17 cellular contexts compared by ENCODE assay signal in the genomic region with DNA sequence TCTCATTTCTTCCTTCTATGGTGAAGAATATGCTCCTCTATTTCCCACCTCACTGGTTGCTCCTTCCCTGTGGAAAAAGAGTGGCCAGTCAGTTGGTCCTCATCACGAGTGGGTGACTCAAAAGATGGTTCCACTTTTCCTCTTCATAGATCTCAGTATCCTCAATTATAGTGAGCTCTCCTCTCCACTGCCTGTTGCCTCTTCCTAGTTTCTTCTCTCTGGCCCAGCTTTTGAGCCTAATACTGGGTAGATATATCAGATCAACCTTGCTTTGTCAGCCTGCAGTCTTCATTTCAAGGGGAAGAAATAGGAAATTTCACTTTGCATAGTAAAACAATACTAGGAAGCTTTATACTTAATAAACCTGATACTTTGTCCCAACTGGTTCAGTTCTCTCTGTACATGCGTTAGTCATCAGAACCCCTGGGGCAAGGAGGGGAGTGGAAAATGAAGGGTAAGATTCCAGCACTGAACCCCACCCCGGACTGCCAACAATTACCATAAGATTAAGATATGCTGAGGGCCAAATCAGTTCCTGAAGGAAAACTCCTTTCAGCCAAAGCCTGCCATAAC. TPM values are rescaled to one million over a fixed set of nuclear protein-coding genes. Genes with fewer than 3 reads are reported as not detected.
DNase-seq lines count a peak whose midpoint lies in the region; ATAC-seq, FAIRE-seq and TF ChIP-seq lines count a peak whose summit lies in the region.
"Had no signal": no experiment of that assay in that cellular context is flagged by ENCODE, and none has a peak within 500 bp of the region (broad histone marks: within the 10 kb centered on the region; RNA-seq: fewer than 3 reads in every experiment).

No MANE protein-coding gene starts in this region.

- H3K27ac ChIP-seq in colonic mucosa (peak overlapping the region; percentile 30), stomach (no peak overlapping the region)
- H3K27ac ChIP-seq: gastrocnemius medialis, psoas muscle, upper lobe of left lung had no signal

- no peak for TF ChIP-seq RAD21 in Ishikawa (IDR thresholded peaks at IDR 0.05; ENCODE audit: low read depth)

- 23 to 67% (median 34%) methylated on average over 3 of the region's 3 CpGs for WGBS in stomach, 5 donors

- peaks cover 59% of the 10 kb centered on the region for H3K4me1 Mint-ChIP-seq in stimulated activated memory B cell treated with anti-CD40 and anti-IgM and Interleukin-4, amounts not matched to agents 10 μg/mL and 1 μg/mL and 100 μg/mL, for 72 hours
- H3K4me1 Mint-ChIP-seq: activated CD4-positive, alpha-beta memory T cell treated with anti-CD3 and anti-CD28 coated beads, Interleukin-2, amount 10 ng/mL, durations not matched to agents 7 days and 5 days had no signal

- ATAC-seq in stimulated activated memory B cell treated with anti-CD40 and anti-IgM and Interleukin-4, amounts not matched to agents 10 μg/mL and 1 μg/mL and 100 μg/mL, for 72 hours = peak; percentile 51
- ATAC-seq: psoas muscle had no signal

- H3K27ac Mint-ChIP-seq in stimulated activated memory B cell treated with anti-CD40 and anti-IgM and Interleukin-4, amounts not matched to agents 10 μg/mL and 1 μg/mL and 100 μg/mL, for 72 hours = peak overlapping the region; percentile 91
- H3K27ac Mint-ChIP-seq: activated CD4-positive, alpha-beta memory T cell treated with anti-CD3 and anti-CD28 coated beads, Interleukin-2, amount 10 ng/mL, durations not matched to agents 7 days and 5 days had no signal

- intact Hi-C loops in colonic mucosa (cut with DNase I) (no loop called here), stomach (cut with DNase I; ENCODE audit: low total_unique reads) (no loop called here)

- no peak for TF ChIP-seq POLR2A in stomach (IDR thresholded peaks at IDR 0.05)

- H3K36me3 ChIP-seq in colonic mucosa (no peaks in the 10 kb centered on the region), stomach (no peaks in the 10 kb centered on the region)
- H3K36me3 ChIP-seq: gastrocnemius medialis, upper lobe of left lung had no signal

- TF ChIP-seq EP300 in Ishikawa (IDR thresholded peaks at IDR 0.05; ENCODE audit: borderline replicate concordance) = no peak; the same call in 1 of the 2 replicates
- no peak for TF ChIP-seq EP300 in stomach (IDR thresholded peaks at IDR 0.05)

- peaks cover 15% of the 10 kb centered on the region for H3K9me3 Mint-ChIP-seq in stimulated activated memory B cell treated with anti-CD40 and anti-IgM and Interleukin-4, amounts not matched to agents 10 μg/mL and 1 μg/mL and 100 μg/mL, for 72 hours
- H3K9me3 Mint-ChIP-seq: activated CD4-positive, alpha-beta memory T cell treated with anti-CD3 and anti-CD28 coated beads, Interleukin-2, amount 10 ng/mL, durations not matched to agents 7 days and 5 days had no signal

- H3K27me3 ChIP-seq in colonic mucosa = no peaks in the 10 kb centered on the region
- no peaks in the 10 kb centered on the region for H3K27me3 ChIP-seq in stomach
- H3K27me3 ChIP-seq: gastrocnemius medialis, upper lobe of left lung had no signal

- peak; percentile 52 for FAIRE-seq in GM19239 (lab: Jason Lieb, UNC)
- FAIRE-seq: D721Med had no signal

- H3K9me3 ChIP-seq in colonic mucosa = no peaks in the 10 kb centered on the region
- no peaks in the 10 kb centered on the region for H3K9me3 ChIP-seq in stomach
- H3K9me3 ChIP-seq: gastrocnemius medialis, psoas muscle, upper lobe of left lung had no signal

- H3K27me3 Mint-ChIP-seq in stimulated activated memory B cell treated with anti-CD40 and anti-IgM and Interleukin-4, amounts not matched to agents 10 μg/mL and 1 μg/mL and 100 μg/mL, for 72 hours = no peaks in the 10 kb centered on the region

- no peak for DNase-seq in GM19239 (ENCODE audit: insufficient read length, low spot score)
- DNase-seq in colonic mucosa = peak; percentile 22
- DNase-seq in NCI-H748 treated with DMSO at 0.1 percent for 48 hours (lab: John Stamatoyannopoulos, UW) = no peak
- DNase-seq in stimulated activated CD4-positive, alpha-beta T cell treated with anti-CD3 and anti-CD28 coated beads, Interleukin-4, amount 100 ng/mL, for 24 hours = no peak
- DNase-seq in stomach = no peak
- DNase-seq: activated CD4-positive, alpha-beta memory T cell treated with anti-CD3 and anti-CD28 coated beads, Interleukin-2, amount 10 ng/mL, durations not matched to agents 7 days and 5 days; activated naive CD4-positive, alpha-beta T cell; gastrocnemius medialis; Karpas-422; psoas muscle; T-helper 1 cell; upper lobe of left lung had no signal

- peak overlapping the region; percentile 58 for H3K4me3 Mint-ChIP-seq in stimulated activated memory B cell treated with anti-CD40 and anti-IgM and Interleukin-4, amounts not matched to agents 10 μg/mL and 1 μg/mL and 100 μg/mL, for 72 hours
- H3K4me3 Mint-ChIP-seq: activated CD4-positive, alpha-beta memory T cell treated with anti-CD3 and anti-CD28 coated beads, Interleukin-2, amount 10 ng/mL, durations not matched to agents 7 days and 5 days had no signal

- peak overlapping the region in 1 of 2 donors; percentile 28 for H3K9ac ChIP-seq in colonic mucosa (ENCODE audit: low read depth in 2 of 2, low read length in 2 of 2)

- peaks cover 60% of the 10 kb centered on the region for H3K36me3 Mint-ChIP-seq in stimulated activated memory B cell treated with anti-CD40 and anti-IgM and Interleukin-4, amounts not matched to agents 10 μg/mL and 1 μg/mL and 100 μg/mL, for 72 hours

- TF ChIP-seq CTCF in colonic mucosa (IDR thresholded peaks at IDR 0.05) (no peak), stomach (IDR thresholded peaks at IDR 0.05) (no peak)

- H3K4me1 ChIP-seq in colonic mucosa (peaks cover 5% of the 10 kb centered on the region), stomach (peaks cover 4 to 11% (median 6%) of the 10 kb centered on the region in 4 donors)
- H3K4me1 ChIP-seq: gastrocnemius medialis, psoas muscle had no signal

- H3K4me3 ChIP-seq in colonic mucosa = no peak overlapping the region
- no peak overlapping the region for H3K4me3 ChIP-seq in stomach
- H3K4me3 ChIP-seq: gastrocnemius medialis, psoas muscle, upper lobe of left lung had no signal

TF ChIP-seq in Ishikawa, 13 proteins besides CTCF, POLR2A, EP300 and RAD21:
- TF ChIP-seq, protein P1, sequence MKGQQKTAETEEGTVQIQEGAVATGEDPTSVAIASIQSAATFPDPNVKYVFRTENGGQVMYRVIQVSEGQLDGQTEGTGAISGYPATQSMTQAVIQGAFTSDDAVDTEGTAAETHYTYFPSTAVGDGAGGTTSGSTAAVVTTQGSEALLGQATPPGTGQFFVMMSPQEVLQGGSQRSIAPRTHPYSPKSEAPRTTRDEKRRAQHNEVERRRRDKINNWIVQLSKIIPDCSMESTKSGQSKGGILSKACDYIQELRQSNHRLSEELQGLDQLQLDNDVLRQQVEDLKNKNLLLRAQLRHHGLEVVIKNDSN (IDR thresholded peaks at IDR 0.05) = no peak
- TF ChIP-seq CREB1 (IDR thresholded peaks at IDR 0.05; ENCODE audit: low read depth) = no peak
- no peak for TF ChIP-seq MAX (IDR thresholded peaks at IDR 0.05)
- peak; percentile 2; the same call in 1 of the 2 replicates for TF ChIP-seq TEAD4 (IDR thresholded peaks at IDR 0.05)
- TF ChIP-seq, protein P2, sequence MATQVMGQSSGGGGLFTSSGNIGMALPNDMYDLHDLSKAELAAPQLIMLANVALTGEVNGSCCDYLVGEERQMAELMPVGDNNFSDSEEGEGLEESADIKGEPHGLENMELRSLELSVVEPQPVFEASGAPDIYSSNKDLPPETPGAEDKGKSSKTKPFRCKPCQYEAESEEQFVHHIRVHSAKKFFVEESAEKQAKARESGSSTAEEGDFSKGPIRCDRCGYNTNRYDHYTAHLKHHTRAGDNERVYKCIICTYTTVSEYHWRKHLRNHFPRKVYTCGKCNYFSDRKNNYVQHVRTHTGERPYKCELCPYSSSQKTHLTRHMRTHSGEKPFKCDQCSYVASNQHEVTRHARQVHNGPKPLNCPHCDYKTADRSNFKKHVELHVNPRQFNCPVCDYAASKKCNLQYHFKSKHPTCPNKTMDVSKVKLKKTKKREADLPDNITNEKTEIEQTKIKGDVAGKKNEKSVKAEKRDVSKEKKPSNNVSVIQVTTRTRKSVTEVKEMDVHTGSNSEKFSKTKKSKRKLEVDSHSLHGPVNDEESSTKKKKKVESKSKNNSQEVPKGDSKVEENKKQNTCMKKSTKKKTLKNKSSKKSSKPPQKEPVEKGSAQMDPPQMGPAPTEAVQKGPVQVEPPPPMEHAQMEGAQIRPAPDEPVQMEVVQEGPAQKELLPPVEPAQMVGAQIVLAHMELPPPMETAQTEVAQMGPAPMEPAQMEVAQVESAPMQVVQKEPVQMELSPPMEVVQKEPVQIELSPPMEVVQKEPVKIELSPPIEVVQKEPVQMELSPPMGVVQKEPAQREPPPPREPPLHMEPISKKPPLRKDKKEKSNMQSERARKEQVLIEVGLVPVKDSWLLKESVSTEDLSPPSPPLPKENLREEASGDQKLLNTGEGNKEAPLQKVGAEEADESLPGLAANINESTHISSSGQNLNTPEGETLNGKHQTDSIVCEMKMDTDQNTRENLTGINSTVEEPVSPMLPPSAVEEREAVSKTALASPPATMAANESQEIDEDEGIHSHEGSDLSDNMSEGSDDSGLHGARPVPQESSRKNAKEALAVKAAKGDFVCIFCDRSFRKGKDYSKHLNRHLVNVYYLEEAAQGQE (IDR thresholded peaks at IDR 0.05; ENCODE audit: low read depth) = no peak

RNA-seq across cellular contexts. Expression of gene WNT16, which starts 15.5 kb away (rescaled TPM):
- under 1 TPM in 1 of 2 donors, not detected in 1; 0.11 TPM for total RNA-seq in colonic mucosa
- under 1 TPM in 1 of 5 donors, not detected in 4; 0.37 TPM for total RNA-seq in stomach
- under 1 TPM in 1 of 3 donors, not detected in 2; 0.05 TPM for polyA plus RNA-seq in stomach
- total RNA-seq: activated CD4-positive, alpha-beta memory T cell treated with anti-CD3 and anti-CD28 coated beads, Interleukin-2, amount 10 ng/mL, durations not matched to agents 7 days and 5 days; chondrocyte; liver; upper lobe of left lung had no signal
- polyA plus RNA-seq: liver, psoas muscle had no signal
